In the genomic region with DNA sequence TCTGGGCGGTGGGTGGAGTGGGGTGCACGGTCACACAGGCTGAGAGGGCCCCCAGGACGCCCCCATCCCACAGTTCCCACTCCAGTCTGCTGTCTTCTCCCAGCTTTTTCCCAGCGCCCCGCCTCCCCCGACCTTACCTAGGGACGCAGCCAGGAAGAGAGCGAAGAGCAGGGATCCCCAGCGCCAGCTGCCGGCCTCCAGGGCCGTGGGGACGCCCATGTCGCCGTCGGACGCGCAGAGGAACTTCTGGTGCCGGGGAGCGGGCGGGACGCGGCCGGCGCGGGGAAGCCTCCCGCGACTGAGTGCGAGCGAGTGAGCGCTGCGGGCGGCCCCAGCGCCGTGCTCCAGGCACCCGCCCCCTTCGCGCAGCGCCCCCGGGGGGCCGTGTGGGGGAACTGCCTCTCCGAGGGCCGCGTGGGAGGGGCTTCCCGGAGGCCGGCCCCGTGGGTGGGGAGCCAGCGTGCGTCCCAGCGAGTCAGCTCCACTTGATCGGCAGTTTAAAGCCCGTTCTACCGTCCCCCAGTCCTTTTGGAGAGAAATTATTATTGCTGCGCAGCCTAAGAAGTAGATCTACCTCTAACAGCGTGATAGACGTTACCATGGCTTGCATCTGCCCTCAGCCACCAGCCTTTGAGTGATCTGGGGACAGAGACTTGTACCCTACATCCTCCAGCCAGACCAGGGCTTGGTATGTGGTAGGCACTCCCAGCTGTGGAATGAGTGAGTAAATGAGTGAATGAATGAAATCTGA, we compare ENCODE assay signal across 8 cellular contexts. TPM values are rescaled to one million over a fixed set of nuclear protein-coding genes. Genes with fewer than 3 reads are reported as not detected.
A peak's percentile ranks its signal among the peaks of the same experiment; 100 is the strongest.
DNase-seq lines count a peak whose midpoint lies in the region; ATAC-seq and TF ChIP-seq lines count a peak whose summit lies in the region.

A gene (minus strand): TSS at position 300 of the 751 bp plus-strand sequence. CDS start 81 bp downstream, at position 219.

- H3K4me1 ChIP-seq in right lobe of liver: peaks cover 0 to 11% (median 0%) of the 10 kb centered on the region in 4 donors

- 12% methylated on average over 4 of the region's 55 CpGs for WGBS in right lobe of liver (ENCODE audit: insufficient coverage, low coverage, low lambda C conversion rate, missing lambda C conversion rate)

- peak within 1 kb of the TSS; percentile 43 to 56 (median 52) for H3K4me3 ChIP-seq in right lobe of liver

- TF ChIP-seq POLR2A in right lobe of liver (IDR thresholded peaks at IDR 0.05): peak; percentile 94

- peak; percentile 65 for ATAC-seq in HG02970 (IDR thresholded peaks at IDR 0.05; ENCODE audit: low FRiP score, unreplicated experiment)
- ATAC-seq in right lobe of liver: peak; percentile 84 to 91 (median 87)

- peak; percentile 67 to 87 (median 82) for TF ChIP-seq CTCF in right lobe of liver (IDR thresholded peaks at IDR 0.05)

- DNase-seq in NCI-H1417 (lab: John Stamatoyannopoulos, UW): peak; percentile 55 to 72 (median 67)
- DNase-seq in NCI-H1417 treated with DMSO at 0.1 percent for 48 hours (lab: John Stamatoyannopoulos, UW): no peak
- DNase-seq in NCI-H2227 (lab: John Stamatoyannopoulos, UW; ENCODE audit: unreplicated experiment): peak; percentile 84
- peak; percentile 95 to 96 for DNase-seq in activated CD4-positive, alpha-beta T cell treated with anti-CD3 and anti-CD28 coated beads, Interleukin-2, amount 50 U/mL, for 48 hours
- peak; percentile 56 to 80 for DNase-seq in dermis microvascular lymphatic vessel endothelial cell (ENCODE audit: low read depth in 2 of 2)
- DNase-seq in right lobe of liver: peak; percentile 85 to 92 (median 90)
- DNase-seq in stimulated activated CD4-positive, alpha-beta T cell treated with anti-CD3 and anti-CD28 coated beads, Interleukin-4, amount 100 ng/mL, for 48 hours (ENCODE audit: low read depth in 2 of 2): peak; percentile 93 to 94

- H3K36me3 ChIP-seq in right lobe of liver: no peaks in the 10 kb centered on the region

- H3K27ac ChIP-seq in right lobe of liver: peak within 1 kb of the TSS; percentile 78 to 84 (median 79)

- no peaks in the 10 kb centered on the region for H3K27me3 ChIP-seq in right lobe of liver

- no peaks in the 10 kb centered on the region for H3K9me3 ChIP-seq in right lobe of liver

- intact Hi-C loops in right lobe of liver (cut with DNase I): no loop called here

RNA-seq across cellular contexts. Expression of the gene that starts here (rescaled TPM):
- total RNA-seq in dermis microvascular lymphatic vessel endothelial cell: 12.2 and 14.2 TPM in 2 replicates
- 10 to 100 TPM in 3 of 6 experiments, 1 to 10 TPM in 3; 6.1 to 17.1 (median 10.1) TPM for total RNA-seq in right lobe of liver
